6 cellular contexts compared by ENCODE assay signal in the genomic region with DNA sequence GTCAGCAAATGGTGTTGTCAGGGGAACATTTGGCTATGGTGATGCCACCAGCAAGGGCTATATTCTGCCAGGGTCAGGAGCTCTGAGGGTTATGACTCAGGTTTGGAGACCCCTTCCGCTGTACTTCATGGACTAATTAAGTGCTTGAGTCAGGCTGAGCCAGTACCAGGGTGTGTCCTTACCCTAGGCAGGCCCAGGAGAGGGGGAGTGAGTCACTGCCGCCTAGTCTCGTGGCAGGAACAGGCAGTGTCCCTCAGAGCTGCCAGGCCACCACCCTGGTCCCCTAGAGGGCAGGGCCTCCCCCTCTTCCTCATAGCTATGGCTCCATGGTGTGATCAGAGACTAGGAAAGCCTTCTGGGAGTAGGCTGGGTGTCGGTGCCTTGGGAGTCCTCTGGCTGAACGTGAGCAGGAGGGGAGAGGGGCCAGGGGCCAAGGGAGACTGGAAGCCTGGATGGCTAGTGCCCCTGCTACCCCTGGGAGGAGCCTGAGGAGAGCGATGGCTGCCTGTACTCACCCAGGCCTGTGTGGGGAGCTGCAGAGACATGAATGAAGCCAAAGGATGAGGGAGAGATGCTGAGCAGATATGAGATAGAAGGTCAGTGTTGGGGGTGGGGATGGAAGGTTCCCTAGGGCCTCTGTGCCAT. TPM values are rescaled to one million over a fixed set of nuclear protein-coding genes. Genes with fewer than 3 reads are reported as not detected.
DNase-seq lines count a peak whose midpoint lies in the region; ATAC-seq and TF ChIP-seq lines count a peak whose summit lies in the region.

No MANE protein-coding gene starts in this region.

- no peak overlapping the region for H3K4me3 ChIP-seq in HFF-Myc (replicated peaks; ENCODE audit: low read depth, low read length)
- no peak overlapping the region for H3K4me3 ChIP-seq in adrenal gland

- peak; percentile 24 for TF ChIP-seq CTCF in HFF-Myc (IDR thresholded peaks at IDR 0.05; ENCODE audit: low read depth, low read length, missing control alignments)
- peak in 3 of 6 experiments; percentile 8 to 40 (median 23) for TF ChIP-seq CTCF in adrenal gland (IDR thresholded peaks at IDR 0.05)
- TF ChIP-seq CTCF in natural killer cell (IDR thresholded peaks at IDR 0.05) = no peak

- no peaks in the 10 kb centered on the region for H3K36me3 Mint-ChIP-seq in natural killer cell

- peak overlapping the region in 3 of 5 donors; percentile 16 to 67 (median 65) for H3K27ac ChIP-seq in adrenal gland

- H3K27me3 Mint-ChIP-seq in natural killer cell (ENCODE audit: low read depth in 2 of 2) = no peaks in the 10 kb centered on the region

- TF ChIP-seq POLR2A in adrenal gland (IDR thresholded peaks at IDR 0.05) = no peak

- H3K27me3 ChIP-seq in adrenal gland = no peaks in the 10 kb centered on the region

- WGBS in adrenal gland, 4 donors = 38 to 41% (median 39%) methylated on average over 4 to 6 of the region's 6 CpGs

- H3K27ac Mint-ChIP-seq in natural killer cell = peak overlapping the region; percentile 70 to 79

- peaks cover 82 to 97% of the 10 kb centered on the region in 2 donors for H3K4me1 Mint-ChIP-seq in natural killer cell

- H3K9me3 ChIP-seq in adrenal gland (replicated peaks in 1 of 3) = no peaks in the 10 kb centered on the region

- intact Hi-C loops in adrenal gland (cut with DNase I) (no loop called here), natural killer cell (cut with micrococcal nuclease) (no loop called here)

- H3K36me3 ChIP-seq in adrenal gland (replicated peaks in 1 of 2) = no peaks in the 10 kb centered on the region

- no peak overlapping the region for H3K4me3 Mint-ChIP-seq in natural killer cell

- H3K9me3 Mint-ChIP-seq in natural killer cell = no peaks in the 10 kb centered on the region

- H3K4me1 ChIP-seq in adrenal gland (replicated peaks in 1 of 2) = peaks cover 0 to 35% of the 10 kb centered on the region in 2 donors

- ATAC-seq in natural killer cell (peak; percentile 33 to 56 (median 41)), GM18873 (IDR thresholded peaks at IDR 0.05; ENCODE audit: low FRiP score, unreplicated experiment) (no peak), GM21825 (IDR thresholded peaks at IDR 0.05; ENCODE audit: unreplicated experiment) (no peak)

- DNase-seq in A172 (ENCODE audit: low spot score) (peak; percentile 98), HFF-Myc (ENCODE audit: extremely low read depth, low read depth) (no peak), adrenal gland (peak; percentile 62 to 90 (median 88)), natural killer cell (no peak)

RNA-seq across cellular contexts. Expression of gene MAPKAPK3, which starts 10.6 kb away (rescaled TPM):
- total RNA-seq in A172 (2014; rRNA removed; shearing (Covaris generic)) = 78.1 and 84.0 TPM in 2 replicates
- 100 to 1,000 TPM in 1 of 8 donors, 10 to 100 TPM in 7; 49.6 to 101 (median 68.2) TPM for total RNA-seq in adrenal gland
- 10 to 100 TPM; 40.6 to 55.0 (median 50.9) TPM for polyA plus RNA-seq in adrenal gland
- total RNA-seq in natural killer cell = 10 to 100 TPM; 48.0 to 57.7 (median 49.3) TPM

RNA-seq across cellular contexts. Expression of gene CISH, which starts 16.0 kb away (rescaled TPM):
- total RNA-seq in A172 (2014; rRNA removed; shearing (Covaris generic)) = 1.1 and 2.3 TPM in 2 replicates
- total RNA-seq in adrenal gland = 10 to 100 TPM in 2 of 8 donors, 1 to 10 TPM in 6; 5.0 to 12.6 (median 6.5) TPM
- 1 to 10 TPM; 1.8 to 9.1 (median 4.7) TPM for polyA plus RNA-seq in adrenal gland
- 10 to 100 TPM in 2 of 3 donors, 1 to 10 TPM in 1; 2.4 to 23.6 (median 11.3) TPM for total RNA-seq in natural killer cell

RNA-seq across cellular contexts. Expression of gene DOCK3, which starts 47.2 kb away (rescaled TPM):
- 1.4 TPM in 2 replicates for total RNA-seq in A172 (2014; rRNA removed; shearing (Covaris generic))
- 1 to 10 TPM in 7 of 8 donors, under 1 TPM in 1; 0.72 to 4.1 (median 2.7) TPM for total RNA-seq in adrenal gland
- 1 to 10 TPM; 2.0 to 8.6 (median 6.0) TPM for polyA plus RNA-seq in adrenal gland
- 1 to 10 TPM; 1.4 to 2.4 (median 1.7) TPM for total RNA-seq in natural killer cell

RNA-seq across cellular contexts. Expression of gene HEMK1, which starts 58.2 kb away (rescaled TPM):
- 15.3 and 18.1 TPM in 2 replicates for total RNA-seq in A172 (2014; rRNA removed; shearing (Covaris generic))
- 10 to 100 TPM in 7 of 8 donors, 1 to 10 TPM in 1; 9.1 to 38.2 (median 18.6) TPM for total RNA-seq in adrenal gland
- 10 to 100 TPM in 2 of 3 donors, 1 to 10 TPM in 1; 9.3 to 46.4 (median 25.3) TPM for polyA plus RNA-seq in adrenal gland
- total RNA-seq in natural killer cell = 10 to 100 TPM; 20.5 to 29.3 (median 28.2) TPM

RNA-seq across cellular contexts. Expression of gene C3orf18, which starts 60.0 kb away (rescaled TPM):
- total RNA-seq in A172 (2014; rRNA removed; shearing (Covaris generic)) = 0.43 TPM in 1 of 2 replicates, not detected in the other
- 10 to 100 TPM; 10.6 to 44.3 (median 18.9) TPM for total RNA-seq in adrenal gland
- polyA plus RNA-seq in adrenal gland = 1 to 10 TPM; 6.6 to 9.8 (median 9.0) TPM
- 10 to 100 TPM in 2 of 3 donors, 1 to 10 TPM in 1; 7.5 to 15.3 (median 11.7) TPM for total RNA-seq in natural killer cell

Comparison
In these comparisons a context has a peak if more than half of its experiments do, and no peak if none do; other contexts are left out.
1. DNase-seq: peak in A172 (single experiment) and adrenal gland (7 of 7); none in HFF-Myc (single experiment) and natural killer cell (single experiment).
2. ATAC-seq: peak in natural killer cell (3 of 3); none in GM18873 (single experiment) and GM21825 (single experiment).